Comparison of ENCODE assay signal across 24 cellular contexts in the genomic region with DNA sequence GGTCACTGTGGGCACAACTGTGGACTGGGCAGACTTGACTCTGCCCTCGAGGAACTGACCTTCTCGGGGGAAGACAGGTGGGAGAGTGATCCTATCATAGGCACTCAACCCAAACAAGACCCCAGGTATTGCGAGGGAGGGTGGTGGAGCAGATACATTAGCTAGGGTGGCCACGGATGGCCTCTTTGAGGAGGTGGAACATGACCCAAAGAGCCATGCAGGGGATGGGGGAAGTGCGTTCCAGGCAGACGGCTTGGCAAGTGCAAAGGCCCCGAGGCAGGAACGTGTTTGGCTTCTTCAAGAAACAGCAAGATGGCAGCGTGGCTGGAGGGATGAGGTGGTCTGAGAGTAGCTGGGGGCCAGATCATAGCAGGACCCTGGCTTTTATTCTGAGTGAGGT.
"Had no signal": no experiment of that assay in that cellular context is flagged by ENCODE, and none has a peak within 500 bp of the region (broad histone marks: within the 10 kb centered on the region; RNA-seq: fewer than 3 reads in every experiment).

No MANE protein-coding gene starts in this region.

- H3K27ac ChIP-seq: esophagus squamous epithelium, gastrocnemius medialis, parathyroid adenoma, thyroid gland had no signal

- ATAC-seq: activated CD4-positive, alpha-beta T cell treated with anti-CD3 and anti-CD28 coated beads for 36 hours; body of pancreas; gastrocnemius medialis; stimulated activated naive CD8-positive, alpha-beta T cell treated with anti-CD3 and anti-CD28 coated beads, Interleukin-15, Interleukin-2, amounts not matched to agents 100 U/mL and 50 U/mL, for 24 hours had no signal

- H3K9me3 ChIP-seq: body of pancreas, esophagus squamous epithelium, gastrocnemius medialis, thyroid gland had no signal

- H3K4me3 ChIP-seq: body of pancreas, esophagus squamous epithelium, gastrocnemius medialis, thyroid gland had no signal

- H3K9me3 Mint-ChIP-seq: activated B cell treated with CpG ODN at 0.5 μM for 24 hours; activated naive CD8-positive, alpha-beta T cell treated with anti-CD3 and anti-CD28 coated beads for 36 hours; activated T-cell treated with anti-CD3 and anti-CD28 coated beads, Interleukin-2, amount 50 U/mL, for 24 hours; activated T-helper 2 cell treated with anti-CD3 and anti-CD28 coated beads, Interferon-gamma antibody, Interleukin-2, Interleukin-4, amounts not matched to agents 10 μg/mL and 5 μg/mL and 100 μg/mL, durations not matched to agents 14 hours and 24 hours and 36 hours; nephron progenitor cell had no signal

- H3K4me1 ChIP-seq: gastrocnemius medialis, parathyroid adenoma had no signal

- H3K36me3 ChIP-seq: esophagus squamous epithelium, gastrocnemius medialis, thyroid gland had no signal

- H2AFZ ChIP-seq: parathyroid adenoma had no signal

- DNase-seq: activated B cell treated with CpG ODN at 0.5 μM for 24 hours; activated CD4-positive, alpha-beta T cell treated with anti-CD3 and anti-CD28 coated beads for 36 hours; activated CD4-positive, alpha-beta T cell treated with anti-CD3 and anti-CD28 coated beads, Interleukin-2, amount 50 U/mL, for 4 hours; activated CD8-positive, alpha-beta memory T cell treated with anti-CD3 and anti-CD28 coated beads for 24 hours; activated CD8-positive, alpha-beta memory T cell treated with anti-CD3 and anti-CD28 coated beads, Interleukin-2, amount 50 U/mL, for 4 hours; activated naive CD4-positive, alpha-beta T cell treated with Interleukin-2 at 50 U/mL for 16 hours; activated naive CD8-positive, alpha-beta T cell treated with anti-CD3 and anti-CD28 coated beads for 36 hours; activated T-cell treated with anti-CD3 and anti-CD28 coated beads, Interleukin-2, amount 50 U/mL, for 24 hours; amygdala; body of pancreas; effector memory CD4-positive, alpha-beta T cell; esophagus squamous epithelium; gastrocnemius medialis; head of caudate nucleus; midbrain; nephron progenitor cell; nucleus accumbens; stimulated activated CD4-positive, alpha-beta T cell treated with anti-CD3 and anti-CD28 coated beads, Interleukin-4, amount 100 ng/mL, for 1 hour; stimulated activated naive CD8-positive, alpha-beta T cell treated with anti-CD3 and anti-CD28 coated beads, Interleukin-15, Interleukin-2, amounts not matched to agents 100 U/mL and 50 U/mL, for 24 hours; substantia nigra; T1000; thyroid gland had no signal

- H3K4me3 Mint-ChIP-seq: activated B cell treated with CpG ODN at 0.5 μM for 24 hours; activated CD4-positive, alpha-beta T cell treated with anti-CD3 and anti-CD28 coated beads for 36 hours; activated naive CD8-positive, alpha-beta T cell treated with anti-CD3 and anti-CD28 coated beads for 36 hours; activated T-cell treated with anti-CD3 and anti-CD28 coated beads, Interleukin-2, amount 50 U/mL, for 24 hours; nephron progenitor cell had no signal

- H3K4me1 Mint-ChIP-seq: activated CD4-positive, alpha-beta T cell treated with anti-CD3 and anti-CD28 coated beads for 36 hours had no signal

- H3K79me2 ChIP-seq: parathyroid adenoma had no signal

- H3K27me3 ChIP-seq: body of pancreas, esophagus squamous epithelium, gastrocnemius medialis, thyroid gland had no signal

- H3K27ac Mint-ChIP-seq: activated B cell treated with CpG ODN at 0.5 μM for 24 hours; activated CD4-positive, alpha-beta T cell treated with anti-CD3 and anti-CD28 coated beads for 36 hours; activated naive CD8-positive, alpha-beta T cell treated with anti-CD3 and anti-CD28 coated beads for 36 hours; activated T-cell treated with anti-CD3 and anti-CD28 coated beads, Interleukin-2, amount 50 U/mL, for 24 hours; activated T-helper 2 cell treated with anti-CD3 and anti-CD28 coated beads, Interferon-gamma antibody, Interleukin-2, Interleukin-4, amounts not matched to agents 10 μg/mL and 5 μg/mL and 100 μg/mL, durations not matched to agents 14 hours and 24 hours and 36 hours; nephron progenitor cell had no signal

- H3K9ac ChIP-seq: parathyroid adenoma had no signal

- H3K27me3 Mint-ChIP-seq: activated B cell treated with CpG ODN at 0.5 μM for 24 hours; activated CD4-positive, alpha-beta T cell treated with anti-CD3 and anti-CD28 coated beads for 36 hours; activated naive CD8-positive, alpha-beta T cell treated with anti-CD3 and anti-CD28 coated beads for 36 hours; activated T-cell treated with anti-CD3 and anti-CD28 coated beads, Interleukin-2, amount 50 U/mL, for 24 hours had no signal
